In the genomic region with DNA sequence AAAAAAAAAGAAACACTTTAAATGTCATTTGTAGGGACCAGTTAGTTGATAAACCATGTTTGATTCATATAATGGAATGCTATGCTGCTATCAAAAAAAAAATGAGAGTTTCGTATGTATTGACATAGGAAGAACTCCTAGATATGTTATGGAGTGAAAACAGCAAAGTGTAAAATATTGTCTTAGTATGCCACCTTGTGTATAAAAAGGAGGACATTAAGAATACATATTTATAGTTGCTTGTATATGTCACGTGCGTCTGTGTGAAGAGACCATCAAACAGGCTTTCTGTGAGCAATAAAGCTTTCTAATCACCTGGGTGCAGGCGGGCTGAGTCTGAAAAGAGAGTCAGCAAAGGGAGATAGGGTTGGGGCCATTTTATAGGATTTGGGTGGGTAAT, we compare ENCODE assay signal across 14 cellular contexts. TPM values are rescaled to one million over a fixed set of nuclear protein-coding genes. Genes with fewer than 3 reads are reported as not detected.
A peak's percentile ranks its signal among the peaks of the same experiment; 100 is the strongest.
DNase-seq lines count a peak whose midpoint lies in the region; ATAC-seq and TF ChIP-seq lines count a peak whose summit lies in the region.
"Had no signal": no experiment of that assay in that cellular context is flagged by ENCODE, and none has a peak within 500 bp of the region (broad histone marks: within the 10 kb centered on the region; RNA-seq: fewer than 3 reads in every experiment).

No MANE protein-coding gene starts in this region.

- intact Hi-C loops in left colon (cut with DNase I, micrococcal nuclease), result no loop called here

- ATAC-seq in GM21576 (IDR thresholded peaks at IDR 0.05; ENCODE audit: unreplicated experiment), result peak; percentile 47
- ATAC-seq in left colon, result peak; percentile 76
- ATAC-seq in GM18909 (IDR thresholded peaks at IDR 0.05; ENCODE audit: poor library complexity, unreplicated experiment), result no peak
- ATAC-seq in HG03442 (IDR thresholded peaks at IDR 0.05; ENCODE audit: unreplicated experiment), result no peak
- ATAC-seq in HG03095 (IDR thresholded peaks at IDR 0.05; ENCODE audit: unreplicated experiment), result no peak
- ATAC-seq: activated T-cell treated with anti-CD3 and anti-CD28 coated beads, Interleukin-2, amount 50 U/mL, for 4 hours had no signal

- DNase-seq in NAMALWA (ENCODE audit: low spot score) (peak; percentile 18), dermis blood vessel endothelial cell (peak; percentile 10), left colon (no peak), GM20000 (ENCODE audit: low spot score) (no peak)
- DNase-seq: activated CD4-positive, alpha-beta T cell treated with anti-CD3 and anti-CD28 coated beads for 48 hours; activated T-cell treated with anti-CD3 and anti-CD28 coated beads, Interleukin-2, amount 50 U/mL, for 4 hours; aorta; CD8-positive, alpha-beta memory T cell; effector memory CD4-positive, alpha-beta T cell; hippocampal formation had no signal

- no peak for TF ChIP-seq CTCF in GM20000 (IDR thresholded peaks at IDR 0.05; ENCODE audit: extremely low read depth, missing control alignments)

RNA-seq across cellular contexts. Expression of a gene that starts 39.5 kb away (rescaled TPM):
- 1.7 and 2.6 TPM in 2 replicates for total RNA-seq in dermis blood vessel endothelial cell
- 1 to 10 TPM; 2.6 to 3.4 TPM for total RNA-seq in left colon

Comparison
In these comparisons a context has a peak if more than half of its experiments do, and no peak if none do; other contexts are left out.
1. ATAC-seq: peak in GM21576 (single experiment) and left colon (single experiment); none in GM18909 (single experiment), HG03442 (single experiment) and HG03095 (single experiment).
2. DNase-seq: peak in NAMALWA (single experiment) and dermis blood vessel endothelial cell (single experiment); none in left colon (0 of 2) and GM20000 (single experiment).